In the genomic region with DNA sequence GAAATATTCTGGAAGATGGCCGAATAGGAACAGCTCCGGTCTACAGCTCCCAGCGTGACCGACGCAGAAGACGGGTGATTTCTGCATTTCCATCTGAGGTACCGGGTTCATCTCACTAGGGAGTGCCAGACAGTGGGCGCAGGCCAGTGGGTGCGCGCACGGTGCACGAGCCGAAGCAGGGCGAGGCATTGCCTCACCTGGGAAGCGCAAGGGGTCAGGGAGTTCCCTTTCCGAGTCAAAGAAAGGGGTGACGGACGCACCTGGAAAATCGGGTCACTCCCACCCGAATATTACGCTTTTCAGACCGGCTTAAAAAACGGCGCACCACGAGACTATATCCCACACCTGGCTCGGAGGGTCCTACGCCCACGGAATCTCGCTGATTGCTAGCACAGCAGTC, we compare ENCODE assay signal across 8 cellular contexts. TPM values are rescaled to one million over a fixed set of nuclear protein-coding genes. Genes with fewer than 3 reads are reported as not detected.
DNase-seq lines count a peak whose midpoint lies in the region; ATAC-seq and TF ChIP-seq lines count a peak whose summit lies in the region.
"Not testable (repeated sequence)": the region's sequence is repeated elsewhere in the genome, so short reads cannot be mapped to it uniquely, and the experiment has no call there.

No MANE protein-coding gene starts in this region.

- not testable (repeated sequence) for H3K27me3 ChIP-seq in H9 (ENCODE audit: insufficient read depth, low read length); HUES64 (ENCODE audit: insufficient read depth, low read length); iPS-18a (ENCODE audit: control insufficient read depth, insufficient read depth, low read length)

- H4K8ac ChIP-seq in H9 (replicated peaks; ENCODE audit: insufficient read length, low read depth, low read length): not testable (repeated sequence)

- WGBS in H9 (ENCODE audit: extremely low coverage, insufficient read length, low lambda C conversion rate): no CpG with 5 or more reads among the region's 29 CpGs
- WGBS in HUES64: 72% methylated on average over 13 of the region's 29 CpGs

- H2AFZ ChIP-seq in H9 (ENCODE audit: low read length): not testable (repeated sequence)

- H2BK20ac ChIP-seq in H9 (ENCODE audit: low read depth, low read length, poor library complexity, severe bottlenecking): not testable (repeated sequence)

- not testable (repeated sequence) for ATAC-seq in WTC11

- POLR2A ChIA-PET in WTC11 (lab: Charles Lee): not testable (repeated sequence)

- not testable (repeated sequence) for H3K23me2 ChIP-seq in H9 (ENCODE audit: insufficient read length, low read depth, low read length, poor library complexity, severe bottlenecking)

- H3K14ac ChIP-seq in H9 (ENCODE audit: insufficient read depth, low read length): not testable (repeated sequence)

- not testable (repeated sequence) for H3K4me2 ChIP-seq in H9 (ENCODE audit: insufficient read depth, insufficient read length, low read length)

- not testable (repeated sequence) for H2BK12ac ChIP-seq in H9 (ENCODE audit: insufficient read length, low read depth, low read length)

- H2AK5ac ChIP-seq in H9 (ENCODE audit: insufficient read length, low read length): not testable (repeated sequence)

- not testable (repeated sequence) for H2BK120ac ChIP-seq in H9 (ENCODE audit: low read depth, low read length, poor library complexity, severe bottlenecking)

- H3K56ac ChIP-seq in H9 (ENCODE audit: insufficient read length, low read depth, low read length): not testable (repeated sequence)

- H3K36me3 Mint-ChIP-seq in H9 (ENCODE audit: insufficient read depth in 1 of 3, low read depth in 3 of 3); WTC11; glutamatergic neuron (ENCODE audit: unreplicated experiment); nephron progenitor cell (ENCODE audit: low read depth); osteocyte (ENCODE audit: unreplicated experiment); type B pancreatic cell: not testable (repeated sequence)

- H3K9ac ChIP-seq in H9 (ENCODE audit: extremely low read depth, insufficient read length, low read length); HUES64 (ENCODE audit: low read depth, low read length); iPS-18a (ENCODE audit: low read length): not testable (repeated sequence)

- H3K4ac ChIP-seq in H9 (ENCODE audit: low read depth, low read length): not testable (repeated sequence)

- H4K5ac ChIP-seq in H9 (ENCODE audit: insufficient read length, low read depth, low read length): not testable (repeated sequence)

- H3K23ac ChIP-seq in H9 (ENCODE audit: insufficient read length, low read depth, low read length): not testable (repeated sequence)

- not testable (repeated sequence) for H3K18ac ChIP-seq in H9 (ENCODE audit: insufficient read length, low read depth, low read length)

- CTCF ChIA-PET in WTC11 (lab: Charles Lee): not testable (repeated sequence)

- not testable (repeated sequence) for TF ChIP-seq CTCF in H9 (conservative IDR thresholded peaks at IDR 0.05); WTC11 (IDR thresholded peaks at IDR 0.05); glutamatergic neuron (IDR thresholded peaks at IDR 0.05; ENCODE audit: partially characterized antibody, unreplicated experiment); nephron progenitor cell (IDR thresholded peaks at IDR 0.05); osteocyte (IDR thresholded peaks at IDR 0.05); type B pancreatic cell (conservative IDR thresholded peaks at IDR 0.05)

- H3K27ac ChIP-seq in H9 (ENCODE audit: insufficient read length, low read depth, low read length); HUES64 (ENCODE audit: low read depth, low read length); iPS-18a (ENCODE audit: low read length): not testable (repeated sequence)

- H3K27ac Mint-ChIP-seq in H9 (peak overlapping the region in 2 of 3 experiments; percentile 85 to 87; a peak in 4 of 7 replicates), WTC11 (peak overlapping the region; percentile 80; the same call in 1 of the 2 replicates), glutamatergic neuron (ENCODE audit: unreplicated experiment) (peak overlapping the region; percentile 38)
- H3K27ac Mint-ChIP-seq in nephron progenitor cell; osteocyte (ENCODE audit: unreplicated experiment); type B pancreatic cell: not testable (repeated sequence)

- peak overlapping the region; percentile 27; the same call in 1 of the 2 replicates for H3K4me3 ChIP-seq in HUES64 (ENCODE audit: low read length)
- H3K4me3 ChIP-seq in iPS-18a (ENCODE audit: low read length): peak overlapping the region; percentile 8

- H3T11ph ChIP-seq in H9 (ENCODE audit: low read length): not testable (repeated sequence)

- not testable (repeated sequence) for H2BK15ac ChIP-seq in H9 (ENCODE audit: low read depth, low read length)

- not testable (repeated sequence) for H3K9me3 ChIP-seq in H9 (ENCODE audit: control insufficient read depth, low read depth, low read length); HUES64 (ENCODE audit: insufficient read depth, low read depth, low read length); iPS-18a (ENCODE audit: control insufficient read depth, low read depth, low read length)

- not testable (repeated sequence) for H2BK5ac ChIP-seq in H9 (ENCODE audit: insufficient read length, low read length)

- H4K91ac ChIP-seq in H9 (ENCODE audit: insufficient read length, low read depth, low read length): not testable (repeated sequence)

- H3K4me1 ChIP-seq in H9 (ENCODE audit: insufficient read depth, low read length); HUES64 (ENCODE audit: insufficient read depth, low read length); iPS-18a (ENCODE audit: control insufficient read depth, low read depth, low read length): not testable (repeated sequence)

- peak overlapping the region; percentile 65 to 76 for H3K4me3 Mint-ChIP-seq in H9
- H3K4me3 Mint-ChIP-seq in WTC11: peak overlapping the region; percentile 74
- H3K4me3 Mint-ChIP-seq in glutamatergic neuron (ENCODE audit: unreplicated experiment): peak overlapping the region; percentile 57
- H3K4me3 Mint-ChIP-seq in nephron progenitor cell: peak overlapping the region; percentile 77
- H3K4me3 Mint-ChIP-seq in osteocyte (ENCODE audit: unreplicated experiment): peak overlapping the region; percentile 35
- H3K4me3 Mint-ChIP-seq in type B pancreatic cell: peak overlapping the region; percentile 75

- not testable (repeated sequence) for H3K79me2 ChIP-seq in H9 (ENCODE audit: insufficient read depth, low read length)

- H3K79me1 ChIP-seq in H9 (ENCODE audit: insufficient read depth, low read depth, low read length, poor library complexity, severe bottlenecking): not testable (repeated sequence)

- H3K9me3 Mint-ChIP-seq in H9; WTC11; glutamatergic neuron (ENCODE audit: unreplicated experiment); osteocyte (ENCODE audit: unreplicated experiment); type B pancreatic cell: not testable (repeated sequence)
- peaks cover 30% of the 10 kb centered on the region for H3K9me3 Mint-ChIP-seq in nephron progenitor cell

- DNase-seq in H9; glutamatergic neuron; nephron progenitor cell; osteocyte (ENCODE audit: extremely low spot score, unreplicated experiment); type B pancreatic cell (ENCODE audit: extremely low spot score, unreplicated experiment): not testable (repeated sequence)
- DNase-seq in WTC11 (ENCODE audit: low spot score): peak; percentile 24

- H3K4me1 Mint-ChIP-seq in H9; glutamatergic neuron (ENCODE audit: low read depth, unreplicated experiment); nephron progenitor cell; osteocyte (ENCODE audit: unreplicated experiment); type B pancreatic cell (ENCODE audit: unreplicated experiment): not testable (repeated sequence)
- peaks cover 14% of the 10 kb centered on the region for H3K4me1 Mint-ChIP-seq in WTC11

- H3K36me3 ChIP-seq in HUES64 (ENCODE audit: insufficient read depth, low read length); iPS-18a (ENCODE audit: control insufficient read depth, low read depth, low read length): not testable (repeated sequence)

- not testable (repeated sequence) for H3K27me3 Mint-ChIP-seq in H9 (ENCODE audit: low read depth); WTC11 (ENCODE audit: low read depth); glutamatergic neuron (ENCODE audit: unreplicated experiment); nephron progenitor cell (ENCODE audit: low read depth, poor library complexity); osteocyte (ENCODE audit: unreplicated experiment); type B pancreatic cell

- H4K20me1 ChIP-seq in H9 (ENCODE audit: control insufficient read depth, insufficient read depth, insufficient read length): not testable (repeated sequence)

RNA-seq across cellular contexts. Expression of gene PCDH18, which starts 36.0 kb away (rescaled TPM):
- total RNA-seq in H9 (2021) (60.7 and 61.7 TPM in 2 replicates), WTC11 (2021) (28.0 to 41.2 TPM (median 38.8 TPM) in 3 replicates), glutamatergic neuron (ENCODE audit: unreplicated experiment) (7.4 TPM), osteocyte (69.3 and 74.8 TPM in 2 replicates), type B pancreatic cell (ENCODE audit: low replicate concordance) (7.1 and 91.8 TPM in 2 replicates)
- polyA plus RNA-seq in HUES64 (2013, experiment 1 of 2): 32.4 TPM
- polyA plus RNA-seq in HUES64 (2013, experiment 2 of 2): 40.0 TPM
